Comparison of ENCODE assay signal across 8 cellular contexts in genomic region chr17:81418710-81419332, GRCh38. TPM values are rescaled to one million over a fixed set of nuclear protein-coding genes. Genes with fewer than 3 reads are reported as not detected.
DNase-seq lines count a peak whose midpoint lies in the region; ATAC-seq and TF ChIP-seq lines count a peak whose summit lies in the region.

No MANE protein-coding gene starts in this region.

- H3K4me3 ChIP-seq in Panc1 (ENCODE audit: low read depth in 2 of 2, low read length in 2 of 2) = no peak overlapping the region
- peak overlapping the region; percentile 51 for H3K4me3 ChIP-seq in psoas muscle

- peaks cover 85% of the 10 kb centered on the region for H3K4me1 ChIP-seq in Panc1 (ENCODE audit: control insufficient read depth, insufficient read depth, low read length)
- H3K4me1 ChIP-seq in psoas muscle = peaks cover 65% of the 10 kb centered on the region

- H3K27ac ChIP-seq in Panc1 (ENCODE audit: low read length) (peak overlapping the region; percentile 87), psoas muscle (peak overlapping the region; percentile 78)

- intact Hi-C loops in Panc1 (cut with micrococcal nuclease; ENCODE audit: unreplicated experiment) (no loop called here), psoas muscle (cut with DNase I) (no loop called here)

- DNase-seq in Daoy (ENCODE audit: low read depth) = peak; percentile 55
- no peak for DNase-seq in Panc1 (ENCODE audit: low read depth, low spot score)
- DNase-seq in psoas muscle = no peak
- no peak for DNase-seq in activated CD4-positive, CD25-positive, alpha-beta regulatory T cell (lab: John Stamatoyannopoulos, UW)
- no peak for DNase-seq in ecto neural progenitor cell (ENCODE audit: low spot score)
- DNase-seq in SIG-M5 (lab: John Stamatoyannopoulos, UW) = no peak
- no peak for DNase-seq in GM13976 (ENCODE audit: low spot score)

- CTCF ChIA-PET in Panc1 (lab: Charles Lee) = interaction anchor here (0.6 to 1.4 kb wide), 3 partner anchors 23 to 66 kb away, joined by 3 to 8 read pairs (median 4); no protein-coding TSS in a partner anchor

- POLR2A ChIA-PET in Panc1 (lab: Charles Lee) = interaction anchor here (0.6 kb wide), 1 partner anchor 304 kb away, joined by 7 read pairs; no protein-coding TSS in a partner anchor

- no TSS peak for BruUV-seq in Panc1 (replicated peaks; lab: Mats Ljungman, UMichigan)

- ATAC-seq in Panc1 (peak; percentile 2), esophagus mucosa (peak; percentile 72), psoas muscle (no peak)

- WGBS in psoas muscle, 3 donors = 40 to 59% (median 49%) methylated on average over 12 to 14 of the region's 14 CpGs

- H3K9me3 ChIP-seq in Panc1 (ENCODE audit: control insufficient read depth, insufficient read depth, low read depth, low read length) (no peaks in the 10 kb centered on the region), psoas muscle (no peaks in the 10 kb centered on the region)

- no peaks in the 10 kb centered on the region for H3K36me3 ChIP-seq in Panc1 (ENCODE audit: control insufficient read depth, insufficient read depth, low read length)
- no peaks in the 10 kb centered on the region for H3K36me3 ChIP-seq in psoas muscle (ENCODE audit: insufficient read depth in 1 of 2, low read depth in 1 of 2)

- in situ Hi-C loops in Panc1 (cut with HindIII; ENCODE audit: low pct_unique_long_range_greater_than_20kb, low sequenced_read_pairs) = no loop called here
- in situ Hi-C loops in GM13976 (cut with MboI; ENCODE audit: low sequenced_read_pairs, unreplicated experiment) = no loop called here

- TF ChIP-seq CTCF in Panc1 (IDR thresholded peaks at IDR 0.05) = no peak
- TF ChIP-seq CTCF in psoas muscle (IDR thresholded peaks at IDR 0.05) = no peak
- TF ChIP-seq CTCF in GM13976 (IDR thresholded peaks at IDR 0.05; ENCODE audit: borderline replicate concordance, control extremely low read depth, extremely low read depth, insufficient read depth, missing control alignments) = no peak

- H3K27me3 ChIP-seq in Panc1 (ENCODE audit: control insufficient read depth, insufficient read depth, low read length) (no peaks in the 10 kb centered on the region), psoas muscle (ENCODE audit: insufficient read depth in 3 of 3, low read length in 2 of 3) (no peaks in the 10 kb centered on the region)

RNA-seq across cellular contexts. Expression of gene BAHCC1, which starts 23.6 kb away (rescaled TPM):
- total RNA-seq in Daoy (2014; rRNA removed; shearing (Covaris generic)) = 6.8 and 11.0 TPM in 2 replicates
- total RNA-seq in Panc1 (2021; ENCODE audit: unreplicated experiment) (77.4 TPM), esophagus mucosa (4.2 TPM), psoas muscle (10 to 100 TPM in 1 of 4 donors, 1 to 10 TPM in 3; 6.0 to 10.7 (median 7.7) TPM)
- polyA plus RNA-seq in Panc1 (2012; ENCODE audit: insufficient read length) = 129 TPM
- 1 to 10 TPM; 2.8 to 6.6 (median 4.1) TPM for polyA plus RNA-seq in psoas muscle

Comparison
In these comparisons a context has a peak if more than half of its experiments do, and no peak if none do; other contexts are left out.
1. ATAC-seq: peak in Panc1 (single experiment) and esophagus mucosa (single experiment); none in psoas muscle (0 of 4).